Comparison of ENCODE assay signal across 21 cellular contexts in the genomic region with DNA sequence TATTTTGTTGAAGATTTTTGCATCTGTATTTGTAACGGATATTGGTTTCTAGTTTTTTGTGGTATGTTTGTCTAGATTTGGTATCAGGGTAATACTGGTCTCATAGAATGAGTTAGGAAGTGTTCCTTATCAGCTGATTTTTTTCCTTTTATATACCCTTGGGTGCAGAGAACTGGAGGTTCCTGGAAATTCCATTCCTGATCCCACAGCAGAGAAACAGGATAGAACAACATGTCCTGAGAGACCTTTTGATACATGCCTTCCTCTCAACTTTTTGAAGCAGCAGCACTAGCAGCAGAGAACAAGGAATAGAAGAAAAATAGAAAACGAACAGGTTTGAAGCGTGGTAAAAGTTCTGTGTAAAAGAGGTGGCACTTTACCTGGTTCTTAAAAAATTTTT. TPM values are rescaled to one million over a fixed set of nuclear protein-coding genes. Genes with fewer than 3 reads are reported as not detected.
A peak's percentile ranks its signal among the peaks of the same experiment; 100 is the strongest.
DNase-seq lines count a peak whose midpoint lies in the region; ATAC-seq, FAIRE-seq and TF ChIP-seq lines count a peak whose summit lies in the region.
"Had no signal": no experiment of that assay in that cellular context is flagged by ENCODE, and none has a peak within 500 bp of the region (broad histone marks: within the 10 kb centered on the region; RNA-seq: fewer than 3 reads in every experiment).

No MANE protein-coding gene starts in this region.

- H3K23me2 ChIP-seq in H9 (ENCODE audit: insufficient read length, low read depth, low read length, poor library complexity, severe bottlenecking), result no peaks in the 10 kb centered on the region

- H2AFZ ChIP-seq in K562 (ENCODE audit: low read depth, low read length), result 0 out of 2 replicates have a peak overlapping the region, but pooled peaks have one; percentile 1
- no peak overlapping the region for H2AFZ ChIP-seq in H9 (ENCODE audit: low read length)

- no peak for TF ChIP-seq EP300 in K562 (IDR thresholded peaks at IDR 0.05; ENCODE audit: low read length)

- peaks cover 12 to 39% of the 10 kb centered on the region in 2 experiments; a peak in 4 of 5 replicates for H3K4me1 ChIP-seq in K562 (replicated peaks in 1 of 2; ENCODE audit: control insufficient read depth in 2 of 2, insufficient read depth in 2 of 2, low read length in 2 of 2)
- H3K4me1 ChIP-seq in H9 (ENCODE audit: insufficient read depth, low read length), result no peaks in the 10 kb centered on the region

- H3K36me3 ChIP-seq in K562 (ENCODE audit: control insufficient read depth, insufficient read depth, low read length), result peaks cover 24% of the 10 kb centered on the region

- WGBS in K562 (ENCODE audit: insufficient coverage, low coverage, missing lambda C conversion rate), result 52% methylated on average over 3 of the region's 3 CpGs
- WGBS in H9 (ENCODE audit: extremely low coverage, insufficient read length, low lambda C conversion rate), result no CpG with 5 or more reads among the region's 3 CpGs

- H3K27me3 Mint-ChIP-seq in H9 (ENCODE audit: low read depth), result no peaks in the 10 kb centered on the region
- H3K27me3 Mint-ChIP-seq: CD4-positive, CD25-positive, alpha-beta regulatory T cell had no signal

- BruUV-seq in K562 (replicated peaks; lab: Mats Ljungman, UMichigan), result no TSS peak

- intact Hi-C loops in K562 (cut with micrococcal nuclease), result loop anchor here (2.0 kb wide), 1 partner anchor 37 kb away; a partner anchor contains a TSS
- intact Hi-C loops in left ventricle myocardium superior (cut with micrococcal nuclease), result no loop called here
- intact Hi-C loops in sciatic nerve (cut with DNase I), result no loop called here

- H3K56ac ChIP-seq in H9 (ENCODE audit: insufficient read length, low read depth, low read length), result no peak overlapping the region

- TF ChIP-seq CTCF in K562 (IDR thresholded peaks at IDR 0.05 in 2 of 3, conservative IDR thresholded peaks at IDR 0.05 in 1 of 3; ENCODE audit: insufficient read depth in 2 of 3, low read depth in 1 of 3, low read length in 3 of 3), result no peak
- no peak for TF ChIP-seq CTCF in foreskin fibroblast (IDR thresholded peaks at IDR 0.05; ENCODE audit: low read depth, low read length)
- TF ChIP-seq CTCF in H9 (conservative IDR thresholded peaks at IDR 0.05), result no peak

- peak; percentile 5 for FAIRE-seq in GM12892 (lab: Jason Lieb, UNC)
- no peak for FAIRE-seq in K562 (lab: Jason Lieb, UNC)
- FAIRE-seq: D721Med, G401.6, H1 had no signal

- H3K9me3 Mint-ChIP-seq in H9, result no peaks in the 10 kb centered on the region
- H3K9me3 Mint-ChIP-seq: CD4-positive, CD25-positive, alpha-beta regulatory T cell; HFFc6 had no signal

- CTCF ChIA-PET in K562 (lab: Yijun Ruan, JAX; ENCODE audit: low intra/inter-chr PET ratio), result no interaction called here

- H3K27me3 ChIP-seq in K562 (ENCODE audit: control insufficient read depth in 2 of 2, insufficient read depth in 2 of 2, low read length in 2 of 2) (no peaks in the 10 kb centered on the region), H9 (ENCODE audit: insufficient read depth, low read length) (no peaks in the 10 kb centered on the region)

- H3K79me1 ChIP-seq in H9 (ENCODE audit: insufficient read depth, low read depth, low read length, poor library complexity, severe bottlenecking), result no peaks in the 10 kb centered on the region

- no peak for TF ChIP-seq RAD21 in K562 (CRISPR knock-in tag; conservative IDR thresholded peaks at IDR 0.05 in 1 of 2, IDR thresholded peaks at IDR 0.05 in 1 of 2)

- no peak overlapping the region for H4K91ac ChIP-seq in H9 (ENCODE audit: insufficient read length, low read depth, low read length)

- H3K9ac ChIP-seq in K562 (ENCODE audit: insufficient read depth in 1 of 2, low read depth in 2 of 2, low read length in 2 of 2), result peak overlapping the region in 1 of 2 experiments; percentile 34; a peak in 1 of 4 replicates
- H3K9ac ChIP-seq in H9 (ENCODE audit: extremely low read depth, insufficient read length, low read length), result no peak overlapping the region

- no peaks in the 10 kb centered on the region for H3K79me2 ChIP-seq in K562 (ENCODE audit: control insufficient read depth, insufficient read depth, low read length)
- H3K79me2 ChIP-seq in H9 (ENCODE audit: insufficient read depth, low read length), result no peaks in the 10 kb centered on the region

- H3K27ac Mint-ChIP-seq in H9, result no peak overlapping the region; a peak in 1 of 7 replicates
- H3K27ac Mint-ChIP-seq: HFFc6 had no signal

- in situ Hi-C loops in K562 (cut with MboI), result no loop called here

- POLR2A ChIA-PET in K562 (lab: Yijun Ruan, JAX), result interaction anchor here (0.7 to 1.6 kb wide), 2 partner anchors 33 to 42 kb away, joined by 4 read pairs; no protein-coding TSS in a partner anchor

- no peak for ATAC-seq in K562
- peak; percentile 74 for ATAC-seq in left ventricle myocardium superior
- ATAC-seq in sciatic nerve, result peak; percentile 53
- ATAC-seq in GM18519 (IDR thresholded peaks at IDR 0.05; ENCODE audit: low FRiP score, unreplicated experiment), result no peak

- H2BK120ac ChIP-seq in H9 (ENCODE audit: low read depth, low read length, poor library complexity, severe bottlenecking), result no peak overlapping the region

- no peak overlapping the region for H3K4me3 ChIP-seq in K562
- no peak overlapping the region for H3K4me3 ChIP-seq in foreskin fibroblast (ENCODE audit: low read depth in 1 of 2, low read length in 2 of 2)

- 0 out of 2 replicates have a peak, but pooled peaks cover 3% of the 10 kb centered on the region for H3K9me3 ChIP-seq in K562 (replicated peaks; ENCODE audit: control insufficient read depth, insufficient read depth, low read depth, low read length)
- no peaks in the 10 kb centered on the region for H3K9me3 ChIP-seq in H9 (ENCODE audit: control insufficient read depth, low read depth, low read length)

- H3K36me3 Mint-ChIP-seq in H9 (ENCODE audit: insufficient read depth in 1 of 3, low read depth in 3 of 3), result peaks cover 3 to 34% (median 23%) of the 10 kb centered on the region in 3 experiments; a peak in 5 of 7 replicates

- no peak overlapping the region for H3K23ac ChIP-seq in H9 (ENCODE audit: insufficient read length, low read depth, low read length)

- H3K18ac ChIP-seq in H9 (ENCODE audit: insufficient read length, low read depth, low read length), result no peak overlapping the region

- H3K4me3 Mint-ChIP-seq in H9, result no peak overlapping the region
- H3K4me3 Mint-ChIP-seq: CD4-positive, CD25-positive, alpha-beta regulatory T cell; HFFc6 had no signal

- TF ChIP-seq POLR2A in GM12892 (IDR thresholded peaks at IDR 0.05; ENCODE audit: low read depth, low read length), result no peak
- no peak for TF ChIP-seq POLR2A in K562 (conservative IDR thresholded peaks at IDR 0.05)

- H4K20me1 ChIP-seq in K562 (replicated peaks; ENCODE audit: control insufficient read depth, insufficient read depth, low read length) (no peaks in the 10 kb centered on the region), H9 (ENCODE audit: control insufficient read depth, insufficient read depth, insufficient read length) (no peaks in the 10 kb centered on the region)

- no peak overlapping the region for H2AK5ac ChIP-seq in H9 (ENCODE audit: insufficient read length, low read length)

- H2BK15ac ChIP-seq in H9 (ENCODE audit: low read depth, low read length), result no peak overlapping the region

- no peak overlapping the region for H3T11ph ChIP-seq in H9 (ENCODE audit: low read length)

- no peak overlapping the region for H3K14ac ChIP-seq in H9 (ENCODE audit: insufficient read depth, low read length)

- H3K9me1 ChIP-seq in K562 (ENCODE audit: control insufficient read depth, insufficient read depth, low read length), result no peaks in the 10 kb centered on the region

- DNase-seq in GM12892 (ENCODE audit: insufficient read length) (no peak), K562 (ENCODE audit: extremely low read depth in 1 of 4, low spot score in 3 of 4) (no peak), left ventricle myocardium superior (no peak), sciatic nerve (ENCODE audit: low spot score) (no peak), foreskin fibroblast (no peak), SW 1271 (lab: John Stamatoyannopoulos, UW) (no peak), H9 (no peak)
- DNase-seq: ACHN; CD4-positive, CD25-positive, alpha-beta regulatory T cell; DMS79 treated with DMSO at 0.1 percent for 48 hours; HFFc6; NCI-H1092; NCI-H1694; NCI-H2107; NCI-H226; NCI-H69 had no signal

- peaks cover 16 to 18% of the 10 kb centered on the region in 2 experiments for H3K4me1 Mint-ChIP-seq in H9

- H2BK12ac ChIP-seq in H9 (ENCODE audit: insufficient read length, low read depth, low read length), result no peak overlapping the region

- H3K4me2 ChIP-seq in K562 (ENCODE audit: insufficient read depth, low read length) (no peak overlapping the region), H9 (ENCODE audit: insufficient read depth, insufficient read length, low read length) (no peak overlapping the region)

- no peak overlapping the region for H2BK5ac ChIP-seq in H9 (ENCODE audit: insufficient read length, low read length)

- no peak overlapping the region for H3K4ac ChIP-seq in H9 (ENCODE audit: low read depth, low read length)

- no peak overlapping the region for H4K5ac ChIP-seq in H9 (ENCODE audit: insufficient read length, low read depth, low read length)

- no peak overlapping the region for H4K8ac ChIP-seq in H9 (replicated peaks; ENCODE audit: insufficient read length, low read depth, low read length)

- peak overlapping the region; percentile 76; the same call in 2 of the 3 replicates for H3K27ac ChIP-seq in K562 (ENCODE audit: extremely low read depth, low read depth, low read length)
- no peak overlapping the region for H3K27ac ChIP-seq in H9 (ENCODE audit: insufficient read length, low read depth, low read length)
- H3K27ac ChIP-seq: RWPE1 had no signal

- H2BK20ac ChIP-seq in H9 (ENCODE audit: low read depth, low read length, poor library complexity, severe bottlenecking), result no peak overlapping the region

RNA-seq across cellular contexts. Expression of a gene that starts 36.8 kb away (rescaled TPM):
- 37.2 TPM for polyA plus RNA-seq in GM12892 (2012; ENCODE audit: missing spikeins)
- total RNA-seq in K562 (2011; cell fraction: chromatin; rRNA removed; ENCODE audit: low replicate concordance), result 35.5 and 77.2 TPM in 2 replicates
- total RNA-seq in K562 (2011; cell fraction: nucleolus; rRNA removed), result 22.5 and 23.8 TPM in 2 replicates
- 38.9 and 43.3 TPM in 2 replicates for total RNA-seq in K562 (2011; cell fraction: nucleoplasm; rRNA removed)
- total RNA-seq in K562 (2014; rRNA removed) (18.3 and 20.6 TPM in 2 replicates), K562 (2014; rRNA removed; fragmentation: Illumina TruSeq; extraction: Trizol) (35.6 and 39.0 TPM in 2 replicates), K562 (2015; rRNA removed; fragmentation: Illumina TruSeq; extraction: Trizol) (34.2 and 35.1 TPM in 2 replicates), K562 (2021) (19.9 and 24.7 TPM in 2 replicates), left ventricle myocardium superior (31.1 TPM), sciatic nerve (66.7 TPM), H9 (2021) (28.2 and 29.1 TPM in 2 replicates)
- polyA plus RNA-seq in K562 (2011; rRNA removed) (45.9 and 52.2 TPM in 2 replicates), K562 (2014; fragmentation: Illumina TruSeq; extraction: Trizol) (25.3 and 27.1 TPM in 2 replicates), K562 (2014; fragmentation: Nextera tagmentation; extraction: Ambion mirVana) (10 to 100 TPM; 14.3 to 20.7 TPM), K562 (2014; rRNA removed) (17.1 and 17.9 TPM in 2 replicates)
- polyA plus RNA-seq in K562 (2011; cell fraction: cytosol; rRNA removed), result 17.0 and 35.4 TPM in 2 replicates
- polyA plus RNA-seq in K562 (2011; cell fraction: nucleus; rRNA removed), result 34.8 and 61.2 TPM in 2 replicates
- polyA plus RNA-seq in K562 (2012), result 19.6 and 23.2 TPM in 2 replicates
- polyA minus RNA-seq in K562 (2011; rRNA and poly(A)+ RNA removed), result 51.8 and 76.0 TPM in 2 replicates
- 10.3 and 15.7 TPM in 2 replicates for polyA minus RNA-seq in K562 (2011; cell fraction: cytosol; rRNA and poly(A)+ RNA removed)
- polyA minus RNA-seq in K562 (2011; cell fraction: nucleus; rRNA and poly(A)+ RNA removed), result 36.6 and 80.8 TPM in 2 replicates

Comparison
In these comparisons a context has a peak if more than half of its experiments do, and no peak if none do; other contexts are left out.
1. ATAC-seq: peak in left ventricle myocardium superior (single experiment) and sciatic nerve (single experiment); none in K562 (single experiment) and GM18519 (single experiment).